In the genomic region with DNA sequence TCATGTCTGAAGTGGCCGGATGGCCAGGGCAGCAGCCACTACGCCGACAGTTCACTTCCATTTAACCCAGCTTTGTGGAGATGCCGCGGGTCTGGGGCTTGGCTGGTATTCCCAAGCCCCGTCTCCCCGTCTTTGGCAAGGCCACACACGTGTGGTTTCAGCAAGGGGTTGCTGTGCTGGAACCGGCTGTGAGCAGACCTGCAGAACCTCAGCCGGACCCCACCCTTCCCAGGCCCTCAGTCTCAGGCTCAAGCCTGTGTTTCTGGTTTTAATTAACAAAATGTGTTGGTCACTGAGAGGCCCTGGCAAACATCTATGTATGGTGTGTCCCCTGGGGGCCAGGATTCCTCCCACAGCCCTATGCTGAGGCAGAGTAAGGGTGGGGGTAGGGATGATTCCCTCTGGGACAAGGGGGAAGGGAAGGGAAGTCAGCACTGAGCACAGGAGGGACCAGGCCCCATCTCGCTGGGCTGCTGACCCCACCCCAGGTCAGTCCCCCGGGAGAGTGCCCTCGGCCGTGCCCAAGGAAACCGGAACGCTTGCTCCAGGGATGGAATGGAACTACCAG, we compare ENCODE assay signal across 11 cellular contexts. TPM values are rescaled to one million over a fixed set of nuclear protein-coding genes. Genes with fewer than 3 reads are reported as not detected.
DNase-seq lines count a peak whose midpoint lies in the region; ATAC-seq and TF ChIP-seq lines count a peak whose summit lies in the region.
"Had no signal": no experiment of that assay in that cellular context is flagged by ENCODE, and none has a peak within 500 bp of the region (broad histone marks: within the 10 kb centered on the region; RNA-seq: fewer than 3 reads in every experiment).

No MANE protein-coding gene starts in this region.

- DNase-seq in AG10803 (ENCODE audit: low read depth) (peak; percentile 82), left ventricle myocardium inferior (peak; percentile 20), psoas muscle (peak; percentile 16 to 46), NCI-H748 (lab: John Stamatoyannopoulos, UW; ENCODE audit: unreplicated experiment) (no peak), Kasumi-1 (lab: John Stamatoyannopoulos, UW) (no peak), germinal center (ENCODE audit: low spot score) (no peak), DMS 273 (lab: John Stamatoyannopoulos, UW; ENCODE audit: unreplicated experiment) (no peak)
- DNase-seq: CD4-positive, CD25-positive, alpha-beta regulatory T cell; endodermal cell; NCI-H1092 treated with DMSO at 0.1 percent for 48 hours had no signal

- H3K27me3 ChIP-seq in left ventricle myocardium inferior (ENCODE audit: low read depth) (no peaks in the 10 kb centered on the region), psoas muscle (ENCODE audit: insufficient read depth in 3 of 3, low read length in 2 of 3) (no peaks in the 10 kb centered on the region)

- WGBS in psoas muscle, 3 donors = 65 to 67% (median 66%) methylated on average over 16 of the region's 16 CpGs

- TF ChIP-seq CTCF in AG10803 (conservative IDR thresholded peaks at IDR 0.05; ENCODE audit: low read length) = no peak
- TF ChIP-seq CTCF in left ventricle myocardium inferior (IDR thresholded peaks at IDR 0.05; ENCODE audit: borderline replicate concordance) = no peak
- no peak for TF ChIP-seq CTCF in psoas muscle (IDR thresholded peaks at IDR 0.05)

- peaks cover 95% of the 10 kb centered on the region for H3K4me1 ChIP-seq in left ventricle myocardium inferior
- peaks cover 57% of the 10 kb centered on the region for H3K4me1 ChIP-seq in psoas muscle

- H3K9me3 ChIP-seq in left ventricle myocardium inferior (replicated peaks) (no peaks in the 10 kb centered on the region), psoas muscle (no peaks in the 10 kb centered on the region)

- ATAC-seq in SK-N-SH treated with all-trans-retinoic acid at 6 μM for 48 hours (peak; percentile 27), psoas muscle (no peak)

- H3K27ac ChIP-seq in left ventricle myocardium inferior (replicated peaks) (peak overlapping the region; percentile 71), psoas muscle (peak overlapping the region; percentile 41)

- H3K4me3 ChIP-seq in AG10803 (ENCODE audit: low read length) (peak overlapping the region; percentile 45), left ventricle myocardium inferior (peak overlapping the region; percentile 40), psoas muscle (no peak overlapping the region)

- H3K36me3 ChIP-seq in left ventricle myocardium inferior = peaks cover 11% of the 10 kb centered on the region
- H3K36me3 ChIP-seq in psoas muscle (ENCODE audit: insufficient read depth in 1 of 2, low read depth in 1 of 2) = no peaks in the 10 kb centered on the region

- intact Hi-C loops in left ventricle myocardium inferior (cut with micrococcal nuclease) (loop anchor here (10.0 kb wide), 1 partner anchor 59 kb away; the partner anchor contains the start of gene MRGPRG), psoas muscle (cut with DNase I) (no loop called here)

TF ChIP-seq in SK-N-SH treated with all-trans-retinoic acid at 6 μM for 48 hours, 23 proteins besides CTCF, POLR2A, EP300 and RAD21:
- peak; percentile 73 for TF ChIP-seq TCF4 (CRISPR knock-in tag; IDR thresholded peaks at IDR 0.05; ENCODE audit: borderline replicate concordance)
- no peak for TF ChIP-seq SNAI2 (CRISPR knock-in tag; IDR thresholded peaks at IDR 0.05)
- no peak for TF ChIP-seq CREB5 (CRISPR knock-in tag; IDR thresholded peaks at IDR 0.05; ENCODE audit: low read depth)
- TF ChIP-seq ZFP30 (CRISPR knock-in tag; IDR thresholded peaks at IDR 0.05) = no peak
- TF ChIP-seq, protein P1, sequence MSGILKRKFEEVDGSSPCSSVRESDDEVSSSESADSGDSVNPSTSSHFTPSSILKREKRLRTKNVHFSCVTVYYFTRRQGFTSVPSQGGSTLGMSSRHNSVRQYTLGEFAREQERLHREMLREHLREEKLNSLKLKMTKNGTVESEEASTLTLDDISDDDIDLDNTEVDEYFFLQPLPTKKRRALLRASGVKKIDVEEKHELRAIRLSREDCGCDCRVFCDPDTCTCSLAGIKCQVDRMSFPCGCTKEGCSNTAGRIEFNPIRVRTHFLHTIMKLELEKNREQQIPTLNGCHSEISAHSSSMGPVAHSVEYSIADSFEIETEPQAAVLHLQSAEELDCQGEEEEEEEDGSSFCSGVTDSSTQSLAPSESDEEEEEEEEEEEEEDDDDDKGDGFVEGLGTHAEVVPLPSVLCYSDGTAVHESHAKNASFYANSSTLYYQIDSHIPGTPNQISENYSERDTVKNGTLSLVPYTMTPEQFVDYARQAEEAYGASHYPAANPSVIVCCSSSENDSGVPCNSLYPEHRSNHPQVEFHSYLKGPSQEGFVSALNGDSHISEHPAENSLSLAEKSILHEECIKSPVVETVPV (CRISPR knock-in tag; IDR thresholded peaks at IDR 0.05) = no peak
- TF ChIP-seq PATZ1 (CRISPR knock-in tag; IDR thresholded peaks at IDR 0.05; ENCODE audit: borderline replicate concordance) = no peak
- no peak for TF ChIP-seq ZFP3 (CRISPR knock-in tag; IDR thresholded peaks at IDR 0.05)

RNA-seq across cellular contexts. Expression of gene OSBPL5, which starts 9.3 kb away (rescaled TPM):
- total RNA-seq in left ventricle myocardium inferior = 11.4 TPM
- 10 to 100 TPM in 2 of 4 donors, 1 to 10 TPM in 2; 6.9 to 12.4 (median 10.3) TPM for total RNA-seq in psoas muscle
- 1 to 10 TPM; 3.4 to 5.0 (median 4.3) TPM for polyA plus RNA-seq in psoas muscle

Comparison
In these comparisons a context has a peak if more than half of its experiments do, and no peak if none do; other contexts are left out.
1. DNase-seq: peak in AG10803 (single experiment), left ventricle myocardium inferior (single experiment) and psoas muscle (2 of 2); none in NCI-H748 (single experiment), Kasumi-1 (0 of 2), germinal center (single experiment) and DMS 273 (single experiment).